1 cellular context compared by ENCODE assay signal in genomic region chr16:642189-643049, GRCh38.
A peak's percentile ranks its signal among the peaks of the same experiment; 100 is the strongest.
TF ChIP-seq lines count a peak whose summit lies in the region.

No MANE protein-coding gene starts in this region.

TF ChIP-seq in K562, 482 proteins besides CTCF, POLR2A, EP300 and RAD21 (continued from another document and continues in another):
- no peak for TF ChIP-seq CREB3L1 (IDR thresholded peaks at IDR 0.05; ENCODE audit: borderline replicate concordance, low read depth)
- TF ChIP-seq PHF8 (IDR thresholded peaks at IDR 0.05; ENCODE audit: borderline replicate concordance, low read length) = peak; percentile 34; the same call in 1 of the 2 replicates
- TF ChIP-seq ETS1 (conservative IDR thresholded peaks at IDR 0.05; ENCODE audit: control insufficient read depth, low read depth, low read length) = no peak
- peak; percentile 43; the same call in 1 of the 2 replicates for TF ChIP-seq TFAP4 (CRISPR knock-in tag; IDR thresholded peaks at IDR 0.05; ENCODE audit: borderline replicate concordance)
- TF ChIP-seq PTTG1 (tag; IDR thresholded peaks at IDR 0.05; ENCODE audit: low read depth) = no peak
- no peak for TF ChIP-seq TOE1 (IDR thresholded peaks at IDR 0.05; ENCODE audit: borderline replicate concordance)
- TF ChIP-seq TOE1 (CRISPR knock-in tag; IDR thresholded peaks at IDR 0.05; ENCODE audit: borderline replicate concordance, low read depth) = 0 out of 2 replicates have a peak, but pooled peaks have one; percentile 46
- peak; percentile 88 for TF ChIP-seq MYC (IDR thresholded peaks at IDR 0.05; ENCODE audit: low read depth, low read length)
- no peak for TF ChIP-seq MYC (CRISPR knock-in tag; IDR thresholded peaks at IDR 0.05; ENCODE audit: borderline replicate concordance, low read depth)
- peak in 1 of 2 experiments; percentile 51; a peak in 1 of 4 replicates for TF ChIP-seq ETV6 (IDR thresholded peaks at IDR 0.05; ENCODE audit: borderline replicate concordance in 1 of 2, low read depth in 2 of 2, low read length in 1 of 2)
- no peak; the same call in 1 of the 2 replicates for TF ChIP-seq ETV6 (CRISPR knock-in tag; IDR thresholded peaks at IDR 0.05; ENCODE audit: borderline replicate concordance)
- TF ChIP-seq ZNF511 (CRISPR knock-in tag; IDR thresholded peaks at IDR 0.05) = peak; percentile 21; the same call in 1 of the 2 replicates
- no peak for TF ChIP-seq NFE2 (IDR thresholded peaks at IDR 0.05; ENCODE audit: low read depth)
- peak; percentile 89 for TF ChIP-seq L3MBTL2 (IDR thresholded peaks at IDR 0.05)
- no peak; the same call in 1 of the 2 replicates for TF ChIP-seq ATF4 (CRISPR knock-in tag; IDR thresholded peaks at IDR 0.05)
- peak; percentile 80 to 82 for TF ChIP-seq E2F6 (IDR thresholded peaks at IDR 0.05; ENCODE audit: borderline replicate concordance in 1 of 2, extremely low read depth in 1 of 2, insufficient read depth in 1 of 2, insufficient read length in 1 of 2, low read depth in 1 of 2, low read length in 1 of 2, poor library complexity in 1 of 2, severe bottlenecking in 1 of 2)
- TF ChIP-seq CBX2 (IDR thresholded peaks at IDR 0.05; ENCODE audit: insufficient read depth, low read length, poor library complexity, severe bottlenecking) = no peak
- TF ChIP-seq CTBP1 (IDR thresholded peaks at IDR 0.05; ENCODE audit: borderline replicate concordance) = peak; percentile 44; the same call in 1 of the 2 replicates
- TF ChIP-seq MITF (IDR thresholded peaks at IDR 0.05) = 0 out of 2 replicates have a peak, but pooled peaks have one; percentile 24
- peak; percentile 20 for TF ChIP-seq CXXC5 (CRISPR knock-in tag; IDR thresholded peaks at IDR 0.05)
- TF ChIP-seq ZNF639 (CRISPR knock-in tag; conservative IDR thresholded peaks at IDR 0.05 in 1 of 2, IDR thresholded peaks at IDR 0.05 in 1 of 2) = peak in 1 of 2 experiments; percentile 71; a peak in 1 of 4 replicates
- peak; percentile 27; the same call in 1 of the 2 replicates for TF ChIP-seq ZBTB17 (CRISPR knock-in tag; IDR thresholded peaks at IDR 0.05)
- no peak for TF ChIP-seq RNF219 (CRISPR knock-in tag; IDR thresholded peaks at IDR 0.05)
- no peak for TF ChIP-seq PML (IDR thresholded peaks at IDR 0.05; ENCODE audit: low read length)
- TF ChIP-seq TBP (optimal IDR thresholded peaks at IDR 0.05; ENCODE audit: low read depth, low read length) = no peak
- TF ChIP-seq ZNF75A (CRISPR knock-in tag; IDR thresholded peaks at IDR 0.05) = no peak
- peak; percentile 74 for TF ChIP-seq ELF1 (tag; IDR thresholded peaks at IDR 0.05)
- no peak for TF ChIP-seq STAT5B (CRISPR knock-in tag; IDR thresholded peaks at IDR 0.05)
- TF ChIP-seq MCM3 (IDR thresholded peaks at IDR 0.05) = no peak
- TF ChIP-seq ZNF395 (CRISPR knock-in tag; IDR thresholded peaks at IDR 0.05) = peak; percentile 59; the same call in 1 of the 2 replicates
- peak; percentile 62 for TF ChIP-seq GABPA (tag; conservative IDR thresholded peaks at IDR 0.05; ENCODE audit: low read depth)
- no peak for TF ChIP-seq MTA1 (IDR thresholded peaks at IDR 0.05; ENCODE audit: borderline replicate concordance)
- TF ChIP-seq CHAMP1 (IDR thresholded peaks at IDR 0.05) = no peak
- TF ChIP-seq EP400 (IDR thresholded peaks at IDR 0.05) = peak; percentile 41; the same call in 1 of the 2 replicates
- TF ChIP-seq NR2C2 (CRISPR knock-in tag; IDR thresholded peaks at IDR 0.05) = no peak
- peak; percentile 86 for TF ChIP-seq NR2C2 (tag; IDR thresholded peaks at IDR 0.05)
- TF ChIP-seq ZNF717 (CRISPR knock-in tag; IDR thresholded peaks at IDR 0.05) = no peak
- peak; percentile 10 for TF ChIP-seq RBFOX2 (IDR thresholded peaks at IDR 0.05; ENCODE audit: low read depth, low read length)
